ENCODE assay signal across 1 cellular context in genomic region chr11:74583024-74583624, GRCh38.
TF ChIP-seq lines count a peak whose summit lies in the region.

No MANE protein-coding gene starts in this region.

TF ChIP-seq in K562, 482 proteins besides CTCF, POLR2A, EP300 and RAD21 (continued from another document):
- TF ChIP-seq TAF9B (IDR thresholded peaks at IDR 0.05; ENCODE audit: partially characterized antibody), result no peak
